8 cellular contexts compared by ENCODE assay signal in genomic region chr11:72781063-72781312, GRCh38. TPM values are rescaled to one million over a fixed set of nuclear protein-coding genes. Genes with fewer than 3 reads are reported as not detected.
DNase-seq lines count a peak whose midpoint lies in the region; ATAC-seq lines count a peak whose summit lies in the region.

No MANE protein-coding gene starts in this region.

- no peak overlapping the region for H3K27ac Mint-ChIP-seq in activated CD8-positive, alpha-beta T cell treated with anti-CD3 and anti-CD28 coated beads, Interleukin-2, amount 10 ng/mL, durations not matched to agents 7 days and 5 days
- peak overlapping the region in 2 of 6 donors; percentile 12 to 42 for H3K27ac Mint-ChIP-seq in immature natural killer cell

- ATAC-seq in activated CD8-positive, alpha-beta T cell treated with anti-CD3 and anti-CD28 coated beads, Interleukin-2, amount 10 ng/mL, durations not matched to agents 7 days and 5 days: no peak
- no peak for ATAC-seq in GM19351 (IDR thresholded peaks at IDR 0.05; ENCODE audit: unreplicated experiment)
- no peak for ATAC-seq in GM21367 (IDR thresholded peaks at IDR 0.05; ENCODE audit: unreplicated experiment)

- H3K27me3 Mint-ChIP-seq in activated CD8-positive, alpha-beta T cell treated with anti-CD3 and anti-CD28 coated beads, Interleukin-2, amount 10 ng/mL, durations not matched to agents 7 days and 5 days (ENCODE audit: low read depth): peaks cover 13% of the 10 kb centered on the region
- peaks cover 0 to 4% (median 2%) of the 10 kb centered on the region in 3 donors for H3K27me3 Mint-ChIP-seq in immature natural killer cell (ENCODE audit: low read depth in 3 of 3)

- peak overlapping the region; percentile 54 for H3K4me3 Mint-ChIP-seq in activated CD8-positive, alpha-beta T cell treated with anti-CD3 and anti-CD28 coated beads, Interleukin-2, amount 10 ng/mL, durations not matched to agents 7 days and 5 days
- peak overlapping the region; percentile 46 to 72 (median 55) for H3K4me3 Mint-ChIP-seq in immature natural killer cell

- CTCF ChIA-PET in activated CD8-positive, alpha-beta T cell treated with anti-CD3 and anti-CD28 coated beads, Interleukin-2, amount 10 ng/mL, durations not matched to agents 7 days and 5 days (lab: Charles Lee): interaction anchor here (0.9 to 2.8 kb wide), 3 partner anchors 12 to 56 kb away, joined by 3 to 28 read pairs (median 6); partner anchors contain the start of gene STARD10

- no peaks in the 10 kb centered on the region for H3K36me3 Mint-ChIP-seq in activated CD8-positive, alpha-beta T cell treated with anti-CD3 and anti-CD28 coated beads, Interleukin-2, amount 10 ng/mL, durations not matched to agents 7 days and 5 days (ENCODE audit: low read depth)
- H3K36me3 Mint-ChIP-seq in immature natural killer cell: no peaks in the 10 kb centered on the region

- H3K9me3 Mint-ChIP-seq in activated CD8-positive, alpha-beta T cell treated with anti-CD3 and anti-CD28 coated beads, Interleukin-2, amount 10 ng/mL, durations not matched to agents 7 days and 5 days (ENCODE audit: insufficient read depth): no peaks in the 10 kb centered on the region
- no peaks in the 10 kb centered on the region for H3K9me3 Mint-ChIP-seq in immature natural killer cell

- peak; percentile 21 for DNase-seq in SIG-M5 treated with dmso at 0.1 percent for 504 hours (lab: John Stamatoyannopoulos, UW; ENCODE audit: unreplicated experiment)
- DNase-seq in SIG-M5 (lab: John Stamatoyannopoulos, UW): no peak
- DNase-seq in activated CD8-positive, alpha-beta T cell treated with anti-CD3 and anti-CD28 coated beads, Interleukin-2, amount 10 ng/mL, durations not matched to agents 7 days and 5 days: no peak
- no peak for DNase-seq in immature natural killer cell
- no peak for DNase-seq in substantia nigra (lab: John Stamatoyannopoulos, UW)
- DNase-seq in NCI-H526 treated with DMSO at 0.1 percent for 48 hours (lab: John Stamatoyannopoulos, UW): no peak

- peaks cover 21% of the 10 kb centered on the region for H3K4me1 Mint-ChIP-seq in activated CD8-positive, alpha-beta T cell treated with anti-CD3 and anti-CD28 coated beads, Interleukin-2, amount 10 ng/mL, durations not matched to agents 7 days and 5 days (ENCODE audit: low read depth)
- peaks cover 25 to 36% of the 10 kb centered on the region in 2 donors for H3K4me1 Mint-ChIP-seq in immature natural killer cell

- POLR2A ChIA-PET in activated CD8-positive, alpha-beta T cell treated with anti-CD3 and anti-CD28 coated beads, Interleukin-2, amount 10 ng/mL, durations not matched to agents 7 days and 5 days (lab: Charles Lee): interaction anchor here (1.6 kb wide), 1 partner anchor 12 kb away, joined by 7 read pairs; no protein-coding TSS in a partner anchor

- peak overlapping the region; percentile 76 for H3K27ac ChIP-seq in substantia nigra (ENCODE audit: low read depth, low read length, poor library complexity, severe bottlenecking)

RNA-seq across cellular contexts. Expression of gene STARD10, which starts 12.9 kb away (rescaled TPM):
- 1 to 10 TPM; 4.0 to 4.5 TPM for total RNA-seq in activated CD8-positive, alpha-beta T cell treated with anti-CD3 and anti-CD28 coated beads, Interleukin-2, amount 10 ng/mL, durations not matched to agents 7 days and 5 days
- 10 to 100 TPM; 26.3 to 50.1 (median 35.6) TPM for polyA plus RNA-seq in immature natural killer cell

RNA-seq across cellular contexts. Expression of gene ARAP1, which starts 28.8 kb away (rescaled TPM):
- 10 to 100 TPM; 84.3 to 89.6 TPM for total RNA-seq in activated CD8-positive, alpha-beta T cell treated with anti-CD3 and anti-CD28 coated beads, Interleukin-2, amount 10 ng/mL, durations not matched to agents 7 days and 5 days
- 10 to 100 TPM in 2 of 3 donors, 1 to 10 TPM in 1; 4.7 to 34.6 (median 16.4) TPM for polyA plus RNA-seq in immature natural killer cell

RNA-seq across cellular contexts. Expression of gene ATG16L2, which starts 33.2 kb away (rescaled TPM):
- 100 to 1,000 TPM; 104 to 105 TPM for total RNA-seq in activated CD8-positive, alpha-beta T cell treated with anti-CD3 and anti-CD28 coated beads, Interleukin-2, amount 10 ng/mL, durations not matched to agents 7 days and 5 days
- 10 to 100 TPM; 11.4 to 24.6 (median 18.7) TPM for polyA plus RNA-seq in immature natural killer cell
